In genomic region chr9:112180387-112180881, GRCh38 we compare ENCODE assay signal across 9 cellular contexts. TPM values are rescaled to one million over a fixed set of nuclear protein-coding genes. Genes with fewer than 3 reads are reported as not detected.
DNase-seq lines count a peak whose midpoint lies in the region; ATAC-seq and TF ChIP-seq lines count a peak whose summit lies in the region.
"Had no signal": no experiment of that assay in that cellular context is flagged by ENCODE, and none has a peak within 500 bp of the region (broad histone marks: within the 10 kb centered on the region; RNA-seq: fewer than 3 reads in every experiment).

No MANE protein-coding gene starts in this region.

- H3K27ac Mint-ChIP-seq in activated T-cell treated with anti-CD3 and anti-CD28 coated beads, Interleukin-2, amount 50 U/mL, for 72 hours: peak overlapping the region; percentile 25
- H3K27ac Mint-ChIP-seq: neural progenitor cell had no signal

- TF ChIP-seq CTCF in KMS-11 (conservative IDR thresholded peaks at IDR 0.05; ENCODE audit: low read depth, low read length) (no peak), neutrophil (IDR thresholded peaks at IDR 0.05) (no peak), GM10266 (IDR thresholded peaks at IDR 0.05; ENCODE audit: control insufficient read depth, insufficient read depth, low read depth, missing control alignments) (no peak)

- H3K4me1 ChIP-seq in KMS-11 (ENCODE audit: low read depth, poor library complexity, severe bottlenecking): peaks cover 37% of the 10 kb centered on the region
- H3K4me1 ChIP-seq in neutrophil (ENCODE audit: control insufficient read depth in 1 of 2, insufficient read depth in 1 of 2, low read depth in 1 of 2, low read length in 1 of 2): peaks cover 21 to 27% of the 10 kb centered on the region in 2 experiments
- H3K4me1 ChIP-seq: neural progenitor cell had no signal

- peak overlapping the region; percentile 60 for H3K4me2 ChIP-seq in KMS-11
- H3K4me2 ChIP-seq: neural progenitor cell had no signal

- H4K20me1 ChIP-seq in KMS-11 (ENCODE audit: insufficient read depth): no peaks in the 10 kb centered on the region

- peaks cover 8 to 9% of the 10 kb centered on the region in 2 donors for H3K9me3 Mint-ChIP-seq in activated T-cell treated with anti-CD3 and anti-CD28 coated beads, Interleukin-2, amount 50 U/mL, for 72 hours
- H3K9me3 Mint-ChIP-seq: neural progenitor cell had no signal

- peaks cover 7 to 9% of the 10 kb centered on the region in 2 donors for H3K36me3 Mint-ChIP-seq in activated T-cell treated with anti-CD3 and anti-CD28 coated beads, Interleukin-2, amount 50 U/mL, for 72 hours (ENCODE audit: insufficient read depth in 2 of 2)
- H3K36me3 Mint-ChIP-seq: neural progenitor cell had no signal

- H3K4me3 Mint-ChIP-seq in activated T-cell treated with anti-CD3 and anti-CD28 coated beads, Interleukin-2, amount 50 U/mL, for 72 hours: peak overlapping the region; percentile 61 to 69
- H3K4me3 Mint-ChIP-seq: neural progenitor cell had no signal

- no peak overlapping the region for H3K4me3 ChIP-seq in KMS-11 (IDR thresholded peaks at IDR 0.05; ENCODE audit: insufficient read depth, low read depth, low read length)
- no peak overlapping the region for H3K4me3 ChIP-seq in neutrophil (ENCODE audit: low read depth in 1 of 2, low read length in 1 of 2)
- H3K4me3 ChIP-seq: neural progenitor cell had no signal

- H3K79me2 ChIP-seq in KMS-11 (ENCODE audit: insufficient read depth, low read depth): no peaks in the 10 kb centered on the region

- H3K27me3 ChIP-seq in KMS-11 (ENCODE audit: insufficient read depth, low read depth): no peaks in the 10 kb centered on the region
- no peaks in the 10 kb centered on the region for H3K27me3 ChIP-seq in neutrophil

- H3K36me3 ChIP-seq in KMS-11 (ENCODE audit: insufficient read depth) (no peaks in the 10 kb centered on the region), neutrophil (no peaks in the 10 kb centered on the region)
- H3K36me3 ChIP-seq: neural progenitor cell had no signal

- DNase-seq in EL (peak; percentile 35), NCI-H1930 (lab: John Stamatoyannopoulos, UW) (no peak), NCI-H1092 treated with DMSO at 0.1 percent for 48 hours (lab: John Stamatoyannopoulos, UW) (no peak), mucosa of gallbladder (ENCODE audit: low spot score) (no peak), GM10266 (ENCODE audit: extremely low spot score) (no peak)
- DNase-seq in activated T-cell treated with anti-CD3 and anti-CD28 coated beads, Interleukin-2, amount 50 U/mL, for 72 hours: peak; percentile 64 to 77

- peaks cover 37% of the 10 kb centered on the region for H3K27me3 Mint-ChIP-seq in activated T-cell treated with anti-CD3 and anti-CD28 coated beads, Interleukin-2, amount 50 U/mL, for 72 hours (ENCODE audit: low read depth)

- peak overlapping the region; percentile 31 for H2AFZ ChIP-seq in KMS-11 (ENCODE audit: low read depth)
- H2AFZ ChIP-seq: neural progenitor cell had no signal

- H3K4me1 Mint-ChIP-seq in activated T-cell treated with anti-CD3 and anti-CD28 coated beads, Interleukin-2, amount 50 U/mL, for 72 hours (ENCODE audit: low read depth): peaks cover 31% of the 10 kb centered on the region

- H3K9me3 ChIP-seq in neutrophil: no peaks in the 10 kb centered on the region

- ATAC-seq in activated T-cell treated with anti-CD3 and anti-CD28 coated beads, Interleukin-2, amount 50 U/mL, for 72 hours (replicated peaks in 1 of 2): peak; percentile 93 to 95

- H3K27ac ChIP-seq in KMS-11 (peak overlapping the region; percentile 28; the same call in 1 of the 2 replicates), neutrophil (peak overlapping the region; percentile 63)
- H3K27ac ChIP-seq: neural progenitor cell had no signal

- H3K9ac ChIP-seq in KMS-11: no peak overlapping the region; the same call in 1 of the 2 replicates
- H3K9ac ChIP-seq: neural progenitor cell had no signal

RNA-seq across cellular contexts. Expression of gene SUSD1, which starts 5.3 kb away (rescaled TPM):
- 1 to 10 TPM; 6.6 to 9.9 TPM for total RNA-seq in activated T-cell treated with anti-CD3 and anti-CD28 coated beads, Interleukin-2, amount 50 U/mL, for 72 hours
- 20.5 TPM for total RNA-seq in mucosa of gallbladder

Comparison
In these comparisons a context has a peak if more than half of its experiments do, and no peak if none do; other contexts are left out.
1. DNase-seq: peak in EL (single experiment) and activated T-cell treated with anti-CD3 and anti-CD28 coated beads, Interleukin-2, amount 50 U/mL, for 72 hours (2 of 2); none in NCI-H1930 (0 of 2), NCI-H1092 treated with DMSO at 0.1 percent for 48 hours (single experiment), mucosa of gallbladder (single experiment) and GM10266 (single experiment).